ENCODE assay signal across 14 cellular contexts in genomic region chr11:70400643-70401042, GRCh38. TPM values are rescaled to one million over a fixed set of nuclear protein-coding genes. Genes with fewer than 3 reads are reported as not detected.
DNase-seq lines count a peak whose midpoint lies in the region; ATAC-seq, FAIRE-seq and TF ChIP-seq lines count a peak whose summit lies in the region.
"Had no signal": no experiment of that assay in that cellular context is flagged by ENCODE, and none has a peak within 500 bp of the region (broad histone marks: within the 10 kb centered on the region; RNA-seq: fewer than 3 reads in every experiment).

No MANE protein-coding gene starts in this region.

- DNase-seq in AG04449 (ENCODE audit: low read depth, low spot score) (no peak), HCT116 (ENCODE audit: low read depth, low spot score) (no peak), H1 (ENCODE audit: low read depth in 1 of 2, low spot score in 2 of 2) (no peak), neural crest cell (ENCODE audit: low read depth, low spot score) (no peak), SK-N-DZ (ENCODE audit: low spot score) (no peak), GM19239 (ENCODE audit: insufficient read length, low spot score) (no peak), HuH-7.5 (ENCODE audit: low spot score) (no peak)
- DNase-seq: activated CD8-positive, alpha-beta memory T cell treated with anti-CD3 and anti-CD28 coated beads for 24 hours; foreskin melanocyte; mucosa of descending colon had no signal

- H3K4me1 ChIP-seq in HCT116 (ENCODE audit: control insufficient read depth in 1 of 2, insufficient read depth in 2 of 2, low read length in 2 of 2) (peaks cover 16 to 39% of the 10 kb centered on the region in 2 experiments), H1 (replicated peaks in 1 of 4; ENCODE audit: control insufficient read depth in 3 of 4, insufficient read depth in 4 of 4, low read length in 3 of 4) (peaks cover 5 to 10% (median 9%) of the 10 kb centered on the region in 4 experiments)

- no peak overlapping the region for H4K5ac ChIP-seq in H1 (ENCODE audit: insufficient read length, low read depth, low read length)

- no peak for TF ChIP-seq CTCF in AG04449 (IDR thresholded peaks at IDR 0.05; ENCODE audit: insufficient read depth, low read length, missing control alignments)
- TF ChIP-seq CTCF in HCT116 (IDR thresholded peaks at IDR 0.05 in 2 of 3, conservative IDR thresholded peaks at IDR 0.05 in 1 of 3; ENCODE audit: borderline replicate concordance in 1 of 3, insufficient read depth in 1 of 3, low read depth in 2 of 3, low read length in 2 of 3) = no peak
- TF ChIP-seq CTCF in H1 (IDR thresholded peaks at IDR 0.05; ENCODE audit: control extremely low read depth in 1 of 3, insufficient read depth in 1 of 3, low read depth in 1 of 3, low read length in 3 of 3) = no peak
- no peak for TF ChIP-seq CTCF in neural crest cell (conservative IDR thresholded peaks at IDR 0.05)

- intact Hi-C loops in HCT116 (cut with micrococcal nuclease) = no loop called here

- H3K14ac ChIP-seq in H1 (ENCODE audit: insufficient read length) = no peak overlapping the region

- no peaks in the 10 kb centered on the region for H3K9me3 ChIP-seq in HCT116 (ENCODE audit: control insufficient read depth in 1 of 2, insufficient read depth in 1 of 2, low read depth in 1 of 2, low read length in 2 of 2)
- no peaks in the 10 kb centered on the region for H3K9me3 ChIP-seq in H1 (ENCODE audit: insufficient read depth in 2 of 2, low read depth in 1 of 2, low read length in 1 of 2)
- H3K9me3 ChIP-seq: mucosa of descending colon had no signal

- WGBS in H1 (ENCODE audit: extremely low coverage in 1 of 2, insufficient coverage in 1 of 2, insufficient read length in 1 of 2, insufficient replicate concordance in 2 of 2, low coverage in 1 of 2, low lambda C conversion rate in 2 of 2, missing lambda C conversion rate in 1 of 2), 2 experiments = 76% methylated on average over 8 of the region's 8 CpGs; no CpG with 5 or more reads in 1 of the 2 experiments

- H2BK120ac ChIP-seq in H1 (replicated peaks; ENCODE audit: low read depth, low read length) = no peak overlapping the region

- POLR2A ChIA-PET in AG04449 (lab: Yijun Ruan, JAX) = interaction anchor here (1.0 kb wide), 1 partner anchor 15 kb away, joined by 3 read pairs; no protein-coding TSS in a partner anchor
- POLR2A ChIA-PET in HCT116 (lab: Charles Lee) = no interaction called here
- POLR2A ChIA-PET in H1 (lab: Charles Lee; ENCODE audit: partially characterized antibody) = interaction anchor here (0.9 to 1.6 kb wide), 3 partner anchors 12 to 17 kb away, joined by 3 to 8 read pairs (median 3); no protein-coding TSS in a partner anchor

- peak overlapping the region; percentile 64 for H3K4me3 ChIP-seq in AG04449 (ENCODE audit: low read depth, low read length)
- no peak overlapping the region for H3K4me3 ChIP-seq in HCT116 (replicated peaks in 1 of 2; ENCODE audit: low read depth in 1 of 2, low read length in 2 of 2)
- H3K4me3 ChIP-seq in H1 (ENCODE audit: extremely low read depth in 1 of 4, insufficient read depth in 2 of 4, low read depth in 3 of 4, low read length in 4 of 4) = no peak overlapping the region; a peak in 1 of 8 replicates
- H3K4me3 ChIP-seq: GM12878, mucosa of descending colon, SK-N-MC had no signal

- H3K36me3 ChIP-seq in HCT116 (ENCODE audit: control insufficient read depth in 1 of 2, insufficient read depth in 2 of 2, low read length in 2 of 2) (peaks cover 10 to 11% of the 10 kb centered on the region in 2 experiments; a peak in 3 of 4 replicates), H1 (ENCODE audit: control insufficient read depth in 2 of 4, insufficient read depth in 4 of 4, low read length in 3 of 4) (peaks cover 0 to 12% (median under 1%) of the 10 kb centered on the region in 4 experiments; a peak in 3 of 8 replicates)

- H3K27ac ChIP-seq in HCT116 (ENCODE audit: low read depth, low read length) (peak overlapping the region; percentile 90; the same call in 1 of the 2 replicates), H1 (ENCODE audit: low read depth, low read length) (0 out of 2 replicates have a peak overlapping the region, but pooled peaks have one; percentile 43)
- H3K27ac ChIP-seq: SK-N-MC had no signal

- no peak for TF ChIP-seq POLR2A in HCT116 (IDR thresholded peaks at IDR 0.05; ENCODE audit: borderline replicate concordance, extremely low read depth, insufficient read depth, insufficient read length)
- no peak for TF ChIP-seq POLR2A in H1 (IDR thresholded peaks at IDR 0.05; ENCODE audit: control extremely low read depth in 1 of 2, low read depth in 2 of 2, low read length in 2 of 2)

- H2AK5ac ChIP-seq in H1 (ENCODE audit: low read depth, low read length) = no peak overlapping the region

- H2AFZ ChIP-seq in HCT116 (ENCODE audit: low read depth, low read length, poor library complexity, severe bottlenecking) = no peak overlapping the region
- no peak overlapping the region for H2AFZ ChIP-seq in H1 (ENCODE audit: low read length)

- TF ChIP-seq RAD21 in HCT116 (IDR thresholded peaks at IDR 0.05; ENCODE audit: low read depth) (no peak), H1 (IDR thresholded peaks at IDR 0.05 in 1 of 2, conservative IDR thresholded peaks at IDR 0.05 in 1 of 2; ENCODE audit: low read depth in 2 of 2, low read length in 2 of 2) (no peak)

- H4K91ac ChIP-seq in H1 (replicated peaks; ENCODE audit: insufficient read length, low read length) = no peak overlapping the region

- H3K4me2 ChIP-seq in HCT116 (ENCODE audit: low read length) (peak overlapping the region; percentile 97), H1 (ENCODE audit: insufficient read depth in 1 of 2, low read depth in 2 of 2, low read length in 2 of 2) (peak overlapping the region in 1 of 2 experiments; percentile 99; a peak in 2 of 4 replicates)

- H2BK12ac ChIP-seq in H1 (ENCODE audit: low read depth, low read length) = no peak overlapping the region

- ATAC-seq in HCT116 (no peak), HG02852 (IDR thresholded peaks at IDR 0.05; ENCODE audit: unreplicated experiment) (no peak)
- ATAC-seq: GM12878; mucosa of descending colon; stimulated activated memory B cell treated with anti-CD40 and anti-IgM and Interleukin-4, amounts not matched to agents 10 μg/mL and 1 μg/mL and 100 μg/mL, for 72 hours had no signal

- CTCF ChIA-PET in AG04449 (lab: Yijun Ruan, JAX) (interaction anchor here (1.2 to 2.9 kb wide), 2 partner anchors 10 to 14 kb away, joined by 4 to 16 read pairs; no protein-coding TSS in a partner anchor), HCT116 (lab: Charles Lee) (no interaction called here), H1 (lab: Charles Lee; ENCODE audit: partially characterized antibody) (interaction anchor here (1.0 to 1.6 kb wide), 3 partner anchors 11 to 399 kb away, joined by 3 read pairs; no protein-coding TSS in a partner anchor)

- H2BK20ac ChIP-seq in H1 (ENCODE audit: low read length) = no peak overlapping the region

- H3K9ac ChIP-seq in HCT116 (ENCODE audit: low read length) (peak overlapping the region; percentile 96), H1 (replicated peaks in 1 of 4; ENCODE audit: extremely low read depth in 1 of 4, low read depth in 3 of 4, low read length in 3 of 4) (no peak overlapping the region; a peak in 1 of 7 replicates)

- H3K27ac Mint-ChIP-seq in neural crest cell (ENCODE audit: unreplicated experiment) = no peak overlapping the region
- H3K27ac Mint-ChIP-seq: stimulated activated memory B cell treated with anti-CD40 and anti-IgM and Interleukin-4, amounts not matched to agents 10 μg/mL and 1 μg/mL and 100 μg/mL, for 72 hours had no signal

- no TSS peak for BruUV-seq in HCT116 (replicated peaks; lab: Mats Ljungman, UMichigan)

- H2BK5ac ChIP-seq in H1 (ENCODE audit: low read depth, low read length) = no peak overlapping the region

- H3K79me2 ChIP-seq in HCT116 (ENCODE audit: insufficient read depth, low read length) (peaks cover 98% of the 10 kb centered on the region), H1 (ENCODE audit: control insufficient read depth in 1 of 2, insufficient read depth in 2 of 2, low read length in 2 of 2) (peaks cover 19 to 84% of the 10 kb centered on the region in 2 experiments)

- peaks cover 30% of the 10 kb centered on the region for H3K4me1 Mint-ChIP-seq in neural crest cell

- FAIRE-seq in H1 (lab: Jason Lieb, UNC) (no peak), GM19239 (lab: Jason Lieb, UNC) (no peak)
- FAIRE-seq: GM12878 had no signal

- H3K4ac ChIP-seq in H1 (replicated peaks; ENCODE audit: insufficient read length, low read depth, low read length) = peak overlapping the region; percentile 95

- TF ChIP-seq EP300 in H1 (IDR thresholded peaks at IDR 0.05; ENCODE audit: borderline replicate concordance in 1 of 2, low read depth in 2 of 2, low read length in 2 of 2) = no peak

- peaks cover 13% of the 10 kb centered on the region; the same call in 1 of the 2 replicates for H4K20me1 ChIP-seq in HCT116 (ENCODE audit: insufficient read depth)
- peaks cover 19 to 23% of the 10 kb centered on the region in 2 experiments for H4K20me1 ChIP-seq in H1 (replicated peaks in 1 of 2; ENCODE audit: control insufficient read depth in 1 of 2, insufficient read depth in 2 of 2, low read length in 2 of 2)

- no peak overlapping the region for H3K18ac ChIP-seq in H1 (ENCODE audit: extremely low read depth, low read length)

- RAD21 ChIA-PET in HCT116 (lab: Charles Lee; ENCODE audit: low non-redundant PET in 1 of 2, low total read pairs in 2 of 2, uncharacterized antibody in 2 of 2, unreplicated experiment in 2 of 2) = no interaction called here

- H3K27me3 ChIP-seq in HCT116 (ENCODE audit: insufficient read depth, low read length) (no peaks in the 10 kb centered on the region), H1 (replicated peaks in 1 of 4; ENCODE audit: control insufficient read depth in 3 of 4, extremely low read depth in 1 of 4, insufficient read depth in 3 of 4, low read length in 3 of 4) (no peaks in the 10 kb centered on the region)

- H3K27me3 Mint-ChIP-seq in neural crest cell (ENCODE audit: low read depth) = no peaks in the 10 kb centered on the region

- no peaks in the 10 kb centered on the region for H3K9me2 ChIP-seq in HCT116 (ENCODE audit: insufficient read depth)

- H3K36me3 Mint-ChIP-seq in neural crest cell (ENCODE audit: low read depth) = peaks cover 2% of the 10 kb centered on the region
- H3K36me3 Mint-ChIP-seq: stimulated activated memory B cell treated with anti-CD40 and anti-IgM and Interleukin-4, amounts not matched to agents 10 μg/mL and 1 μg/mL and 100 μg/mL, for 72 hours had no signal

- peaks cover 17% of the 10 kb centered on the region for H3K23me2 ChIP-seq in H1 (ENCODE audit: low read depth, low read length)

- H3K23ac ChIP-seq in H1 (ENCODE audit: insufficient read length) = no peak overlapping the region

- peak overlapping the region; percentile 85 for H3K4me3 Mint-ChIP-seq in neural crest cell
- H3K4me3 Mint-ChIP-seq: stimulated activated memory B cell treated with anti-CD40 and anti-IgM and Interleukin-4, amounts not matched to agents 10 μg/mL and 1 μg/mL and 100 μg/mL, for 72 hours had no signal

- no peak overlapping the region for H4K8ac ChIP-seq in H1 (ENCODE audit: extremely low read depth, insufficient read depth, low read length)

- H3K56ac ChIP-seq in H1 (replicated peaks; ENCODE audit: insufficient read length, low read depth, low read length) = no peak overlapping the region

- no peak overlapping the region for H2BK15ac ChIP-seq in H1 (ENCODE audit: low read length)

- H3K79me1 ChIP-seq in H1 (ENCODE audit: low read depth, low read length) = peaks cover 19% of the 10 kb centered on the region

- H3K9me3 Mint-ChIP-seq in neural crest cell = no peaks in the 10 kb centered on the region

RNA-seq across cellular contexts. Expression of gene CTTN, which starts 2.3 kb away (rescaled TPM):
- 249 TPM for total RNA-seq in HCT116 (2021; ENCODE audit: unreplicated experiment)
- 162 and 187 TPM in 2 replicates for polyA plus RNA-seq in HCT116 (2012)
- 207 and 216 TPM in 2 replicates for total RNA-seq in H1 (2021; fragmentation: NEBNext Ultra II Directional; extraction: Animal tissue kit (Norgen Biotek cat#: 25700))
- polyA plus RNA-seq in H1 (2011; rRNA removed) = 84.6 and 125 TPM in 2 replicates
- polyA plus RNA-seq in H1 (2011; cell fraction: cytosol; rRNA removed) = 128 TPM
- polyA plus RNA-seq in H1 (2011; cell fraction: nucleus; rRNA removed) = 425 TPM
- 187 to 200 TPM (median 193 TPM) in 4 replicates for polyA plus RNA-seq in H1 (2012, experiment 1 of 2)
- 30.1 TPM for polyA plus RNA-seq in H1 (2012, experiment 2 of 2)
- 117 TPM for polyA plus RNA-seq in H1 (2013, experiment 1 of 2)
- 107 TPM for polyA plus RNA-seq in H1 (2013, experiment 2 of 2)
- polyA minus RNA-seq in H1 (2011; rRNA and poly(A)+ RNA removed) = 145 and 156 TPM in 2 replicates
- 92.5 TPM for polyA minus RNA-seq in H1 (2011; cell fraction: cytosol; rRNA and poly(A)+ RNA removed)
- polyA minus RNA-seq in H1 (2011; cell fraction: nucleus; rRNA and poly(A)+ RNA removed) = 161 TPM
- total RNA-seq in neural crest cell = 146 and 147 TPM in 2 replicates
- 116 and 118 TPM in 2 replicates for polyA plus RNA-seq in SK-N-DZ (2014; cell fraction: cytosol; rRNA removed)
- 496 and 557 TPM in 2 replicates for polyA plus RNA-seq in SK-N-DZ (2014; cell fraction: nucleus; rRNA removed)
